Comparison of ENCODE assay signal across 8 cellular contexts in the genomic region with DNA sequence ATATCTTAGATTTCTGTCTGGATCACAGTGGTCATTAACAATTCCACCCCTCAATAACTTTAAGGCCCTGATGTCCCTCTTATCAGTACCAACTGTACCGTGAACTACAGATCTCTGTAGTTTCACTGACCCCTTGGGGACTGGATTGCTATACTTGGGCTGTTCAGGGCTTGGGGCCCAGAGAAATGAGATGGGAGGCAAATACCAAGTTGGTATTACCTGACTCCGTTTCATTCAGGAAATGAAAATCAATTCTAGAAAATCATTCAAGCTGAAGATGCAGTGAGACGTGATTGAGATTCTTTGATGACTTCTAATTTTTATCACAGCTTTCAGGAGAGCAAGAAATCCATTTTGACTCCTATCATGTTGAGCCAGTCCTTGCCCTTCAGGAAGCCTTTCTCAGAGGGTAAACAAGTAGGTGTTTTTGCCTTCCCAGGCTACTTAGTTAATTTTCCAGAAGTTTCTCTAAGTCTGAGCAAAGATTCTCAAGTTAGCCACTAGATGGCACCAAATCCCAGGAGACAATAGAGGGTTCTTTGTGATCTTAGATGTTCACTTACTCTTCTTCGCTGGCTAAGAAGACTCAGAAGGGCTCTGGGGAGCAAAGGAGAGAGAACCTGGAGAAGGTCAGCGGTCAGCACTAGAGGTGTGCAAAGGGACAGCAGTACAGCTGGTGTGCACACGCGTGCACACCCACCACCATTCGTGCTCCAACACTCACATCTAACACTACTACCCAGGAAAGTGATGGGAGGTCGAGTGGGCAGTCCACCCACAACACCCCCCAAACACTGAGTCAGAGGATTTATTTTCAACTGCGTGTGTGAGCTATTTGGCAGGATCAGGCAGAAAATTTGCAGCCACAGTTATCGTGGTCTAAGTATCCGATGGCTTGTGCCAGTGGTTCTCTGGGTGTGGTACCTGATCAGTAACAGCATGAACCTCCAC. TPM values are rescaled to one million over a fixed set of nuclear protein-coding genes. Genes with fewer than 3 reads are reported as not detected.
DNase-seq lines count a peak whose midpoint lies in the region; ATAC-seq and TF ChIP-seq lines count a peak whose summit lies in the region.

No MANE protein-coding gene starts in this region.

- H4K20me1 ChIP-seq in DND-41 (ENCODE audit: insufficient read depth, low read length), result peaks cover 8% of the 10 kb centered on the region

- H3K27me3 Mint-ChIP-seq in activated naive CD8-positive, alpha-beta T cell treated with anti-CD3 and anti-CD28 coated beads, Interleukin-2, amount 10 ng/mL, durations not matched to agents 7 days and 5 days, result no peaks in the 10 kb centered on the region

- no peak overlapping the region for H3K9ac ChIP-seq in DND-41 (ENCODE audit: low read depth, low read length)

- H3K79me2 ChIP-seq in DND-41 (ENCODE audit: insufficient read depth, low read length), result peaks cover 19% of the 10 kb centered on the region

- H3K4me1 ChIP-seq in DND-41 (ENCODE audit: insufficient read depth, low read length), result peaks cover 10% of the 10 kb centered on the region

- peaks cover 29% of the 10 kb centered on the region for H3K4me1 Mint-ChIP-seq in activated naive CD8-positive, alpha-beta T cell treated with anti-CD3 and anti-CD28 coated beads, Interleukin-2, amount 10 ng/mL, durations not matched to agents 7 days and 5 days

- ATAC-seq in DND-41 (ENCODE audit: insufficient read depth, low read depth), result peak; percentile 82
- peak; percentile 74 for ATAC-seq in GM19395 (IDR thresholded peaks at IDR 0.05; ENCODE audit: unreplicated experiment)
- ATAC-seq in HG03457 (IDR thresholded peaks at IDR 0.05; ENCODE audit: unreplicated experiment), result peak; percentile 54
- ATAC-seq in activated naive CD8-positive, alpha-beta T cell treated with anti-CD3 and anti-CD28 coated beads, Interleukin-2, amount 10 ng/mL, durations not matched to agents 7 days and 5 days (ENCODE audit: low read depth), result peak; percentile 52
- peak; percentile 27 to 42 for ATAC-seq in left cardiac atrium

- H3K36me3 ChIP-seq in DND-41 (ENCODE audit: insufficient read depth, low read length), result peaks cover 18% of the 10 kb centered on the region

- no peak overlapping the region for H3K4me3 ChIP-seq in DND-41 (ENCODE audit: low read depth in 1 of 2, low read length in 2 of 2)

- H3K27ac ChIP-seq in DND-41 (ENCODE audit: low read length), result peak overlapping the region; percentile 1; the same call in 1 of the 2 replicates

- H3K9me3 ChIP-seq in DND-41 (ENCODE audit: insufficient read depth, low read length, severe bottlenecking), result no peaks in the 10 kb centered on the region

- intact Hi-C loops in left cardiac atrium (cut with DNase I), result loop anchor here in 1 of 2 donors (5.0 kb wide), 1 partner anchor 382 kb away; no protein-coding TSS in a partner anchor

- no peak overlapping the region for H3K4me2 ChIP-seq in DND-41 (ENCODE audit: insufficient read depth, low read length)

- H3K27me3 ChIP-seq in DND-41 (ENCODE audit: insufficient read depth, low read length, poor library complexity), result peaks cover 3% of the 10 kb centered on the region

- H3K9me3 Mint-ChIP-seq in activated naive CD8-positive, alpha-beta T cell treated with anti-CD3 and anti-CD28 coated beads, Interleukin-2, amount 10 ng/mL, durations not matched to agents 7 days and 5 days, result no peaks in the 10 kb centered on the region

- 0 out of 2 replicates have a peak overlapping the region, but pooled peaks have one; percentile 33 for H2AFZ ChIP-seq in DND-41 (ENCODE audit: low read depth, low read length)

- DNase-seq in DND-41 (peak; percentile 21), NCI-H82 treated with DMSO at 0.1 percent for 48 hours (lab: John Stamatoyannopoulos, UW; ENCODE audit: unreplicated experiment) (peak; percentile 57), left cardiac atrium (no peak), putamen (ENCODE audit: low spot score) (peak; percentile 69), activated gamma-delta T cell treated with Interleukin-2 at 50 U/mL for 16 hours (no peak)
- no peak for DNase-seq in activated naive CD8-positive, alpha-beta T cell treated with anti-CD3 and anti-CD28 coated beads, Interleukin-2, amount 10 ng/mL, durations not matched to agents 7 days and 5 days

- POLR2A ChIA-PET in activated naive CD8-positive, alpha-beta T cell treated with anti-CD3 and anti-CD28 coated beads, Interleukin-2, amount 10 ng/mL, durations not matched to agents 7 days and 5 days (lab: Charles Lee), result interaction anchor here (1.6 kb wide), 1 partner anchor 8 kb away, joined by 6 read pairs; the partner anchor contains the start of genes GLA and HNRNPH2

- peak; percentile 70 for TF ChIP-seq CTCF in DND-41 (IDR thresholded peaks at IDR 0.05; ENCODE audit: borderline replicate concordance, extremely low read depth, low read length, poor library complexity, severe bottlenecking)

- no peak overlapping the region for H3K27ac Mint-ChIP-seq in activated naive CD8-positive, alpha-beta T cell treated with anti-CD3 and anti-CD28 coated beads, Interleukin-2, amount 10 ng/mL, durations not matched to agents 7 days and 5 days

- H3K4me3 Mint-ChIP-seq in activated naive CD8-positive, alpha-beta T cell treated with anti-CD3 and anti-CD28 coated beads, Interleukin-2, amount 10 ng/mL, durations not matched to agents 7 days and 5 days, result no peak overlapping the region

- peaks cover 9% of the 10 kb centered on the region for H3K36me3 Mint-ChIP-seq in activated naive CD8-positive, alpha-beta T cell treated with anti-CD3 and anti-CD28 coated beads, Interleukin-2, amount 10 ng/mL, durations not matched to agents 7 days and 5 days

RNA-seq across cellular contexts. Expression of gene HNRNPH2, which starts 7.4 kb away (rescaled TPM):
- 10 to 100 TPM; 36.9 to 41.1 TPM for total RNA-seq in activated naive CD8-positive, alpha-beta T cell treated with anti-CD3 and anti-CD28 coated beads, Interleukin-2, amount 10 ng/mL, durations not matched to agents 7 days and 5 days
- total RNA-seq in left cardiac atrium, result 10 to 100 TPM; 52.7 to 70.6 TPM

RNA-seq across cellular contexts. Expression of gene GLA, which starts 7.7 kb away (rescaled TPM):
- 10 to 100 TPM; 27.7 to 32.5 TPM for total RNA-seq in activated naive CD8-positive, alpha-beta T cell treated with anti-CD3 and anti-CD28 coated beads, Interleukin-2, amount 10 ng/mL, durations not matched to agents 7 days and 5 days
- 10 to 100 TPM; 17.8 to 23.8 TPM for total RNA-seq in left cardiac atrium

RNA-seq across cellular contexts. Expression of gene RPL36A, which starts 24.6 kb away (rescaled TPM):
- 100 to 1,000 TPM; 271 to 325 TPM for total RNA-seq in activated naive CD8-positive, alpha-beta T cell treated with anti-CD3 and anti-CD28 coated beads, Interleukin-2, amount 10 ng/mL, durations not matched to agents 7 days and 5 days
- 100 to 1,000 TPM in 1 of 2 donors, 10 to 100 TPM in 1; 98.2 to 109 TPM for total RNA-seq in left cardiac atrium

RNA-seq across cellular contexts. Expression of gene BTK, which starts 29.5 kb away (rescaled TPM):
- total RNA-seq in activated naive CD8-positive, alpha-beta T cell treated with anti-CD3 and anti-CD28 coated beads, Interleukin-2, amount 10 ng/mL, durations not matched to agents 7 days and 5 days, result 1 to 10 TPM in 1 of 2 experiments, under 1 TPM in 1; 0.48 to 1.1 TPM
- 1 to 10 TPM; 3.5 to 5.9 TPM for total RNA-seq in left cardiac atrium

Comparison
In these comparisons a context has a peak if more than half of its experiments do, and no peak if none do; other contexts are left out.
1. DNase-seq: peak in DND-41 (single experiment), NCI-H82 treated with DMSO at 0.1 percent for 48 hours (single experiment) and putamen (single experiment); none in activated naive CD8-positive, alpha-beta T cell treated with anti-CD3 and anti-CD28 coated beads, Interleukin-2, amount 10 ng/mL, durations not matched to agents 7 days and 5 days (single experiment), left cardiac atrium (single experiment) and activated gamma-delta T cell treated with Interleukin-2 at 50 U/mL for 16 hours (single experiment).
2. Peak in every context shown above with its lines, with median percentiles within 50 percentile points of each other: ATAC-seq.